In the genomic region with DNA sequence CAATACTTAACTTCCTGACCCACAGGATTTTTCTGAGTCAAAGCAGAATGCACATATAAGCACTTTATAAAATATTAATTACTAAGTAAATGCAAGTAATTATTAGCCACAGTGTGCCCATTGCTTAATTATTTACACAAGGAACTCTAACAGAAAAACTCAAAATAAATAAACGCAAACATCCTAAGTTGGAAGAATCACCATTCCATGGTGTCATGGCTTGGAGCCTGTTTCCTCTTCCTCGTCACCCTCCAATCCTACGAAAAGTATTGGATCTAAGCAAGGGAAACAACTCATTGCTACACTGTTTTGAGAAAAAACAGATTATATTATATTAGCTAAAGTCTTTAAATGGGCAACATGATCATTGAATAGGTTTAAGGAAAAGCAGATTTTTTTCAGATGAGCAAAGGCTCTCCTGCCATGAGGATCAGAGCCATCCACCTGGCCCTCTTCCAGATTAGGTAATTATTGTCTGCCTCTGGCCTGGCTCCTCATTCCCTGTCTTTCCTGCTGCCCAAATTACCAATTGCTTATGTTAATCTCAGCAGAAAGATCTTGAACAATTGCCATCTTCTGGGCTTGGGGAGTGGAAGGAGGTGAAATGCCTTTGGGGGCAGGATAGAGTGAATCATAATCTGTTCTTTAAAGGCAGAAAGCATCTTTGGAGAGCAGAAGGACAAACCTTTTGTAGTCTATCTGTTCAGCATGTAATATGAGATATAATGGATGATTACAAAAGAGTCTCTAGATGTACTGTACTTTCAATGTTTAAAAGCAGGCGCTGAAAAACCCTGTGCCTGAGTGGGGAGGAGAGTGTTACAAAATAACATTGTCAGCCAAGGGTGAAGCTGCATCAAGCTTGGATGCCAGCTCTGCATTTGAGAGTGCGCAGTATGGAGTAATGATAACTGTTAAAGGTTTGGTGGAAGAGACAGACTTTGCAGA, we compare ENCODE assay signal across 11 cellular contexts.
DNase-seq lines count a peak whose midpoint lies in the region; TF ChIP-seq lines count a peak whose summit lies in the region.
"Had no signal": no experiment of that assay in that cellular context is flagged by ENCODE, and none has a peak within 500 bp of the region (broad histone marks: within the 10 kb centered on the region; RNA-seq: fewer than 3 reads in every experiment).

No MANE protein-coding gene starts in this region.

- no peaks in the 10 kb centered on the region for H3K4me1 ChIP-seq in vagina

- no peaks in the 10 kb centered on the region for H3K9me3 ChIP-seq in vagina

- intact Hi-C loops in vagina (cut with DNase I) = no loop called here

- in situ Hi-C loops in GM13976 (cut with MboI; ENCODE audit: low sequenced_read_pairs, unreplicated experiment) = no loop called here

- TF ChIP-seq CTCF in foreskin fibroblast (IDR thresholded peaks at IDR 0.05; ENCODE audit: low read depth, low read length) (no peak), vagina (IDR thresholded peaks at IDR 0.05) (no peak), GM13976 (IDR thresholded peaks at IDR 0.05; ENCODE audit: borderline replicate concordance, control extremely low read depth, extremely low read depth, insufficient read depth, missing control alignments) (no peak)

- H3K36me3 ChIP-seq in vagina = no peaks in the 10 kb centered on the region

- H3K27me3 ChIP-seq in vagina = no peaks in the 10 kb centered on the region

- H3K4me3 ChIP-seq in foreskin fibroblast (ENCODE audit: low read depth in 1 of 2, low read length in 2 of 2) (no peak overlapping the region), vagina (no peak overlapping the region)

- no peak for TF ChIP-seq POLR2A in vagina (IDR thresholded peaks at IDR 0.05)

- no peak overlapping the region for H3K27ac ChIP-seq in vagina

- DNase-seq in COR-L47 (lab: John Stamatoyannopoulos, UW) = peak; percentile 53
- peak; percentile 85 for DNase-seq in M059J (ENCODE audit: low read depth)
- DNase-seq in foreskin fibroblast = peak; percentile 44 to 70
- DNase-seq in vagina (ENCODE audit: extremely low spot score in 2 of 2) = no peak
- DNase-seq in hippocampal formation (lab: John Stamatoyannopoulos, UW) = no peak
- DNase-seq in mesenteric fat pad (ENCODE audit: low spot score) = no peak
- no peak for DNase-seq in GM13976 (ENCODE audit: low spot score)
- DNase-seq: activated naive CD8-positive, alpha-beta T cell treated with anti-CD3 and anti-CD28 coated beads, Interleukin-2, amount 10 ng/mL, durations not matched to agents 7 days and 5 days; effector memory CD8-positive, alpha-beta T cell; stimulated activated naive B cell treated with anti-CD40 and anti-IgM and Interleukin-4, amounts not matched to agents 10 μg/mL and 1 μg/mL and 100 μg/mL, for 72 hours had no signal

TF ChIP-seq in PFSK-1, 5 proteins besides CTCF, POLR2A, EP300 and RAD21:
- TF ChIP-seq POLR2AphosphoS5 (IDR thresholded peaks at IDR 0.05; ENCODE audit: low read depth, low read length) (0 out of 2 replicates have a peak, but pooled peaks have one; percentile 49), SIN3A (IDR thresholded peaks at IDR 0.05; ENCODE audit: borderline replicate concordance, insufficient read depth, low read length) (0 out of 2 replicates have a peak, but pooled peaks have one; percentile 67), TAF1 (IDR thresholded peaks at IDR 0.05; ENCODE audit: borderline replicate concordance, insufficient read depth, low read length) (no peak; the same call in 1 of the 2 replicates)
- TF ChIP-seq, protein P1, sequence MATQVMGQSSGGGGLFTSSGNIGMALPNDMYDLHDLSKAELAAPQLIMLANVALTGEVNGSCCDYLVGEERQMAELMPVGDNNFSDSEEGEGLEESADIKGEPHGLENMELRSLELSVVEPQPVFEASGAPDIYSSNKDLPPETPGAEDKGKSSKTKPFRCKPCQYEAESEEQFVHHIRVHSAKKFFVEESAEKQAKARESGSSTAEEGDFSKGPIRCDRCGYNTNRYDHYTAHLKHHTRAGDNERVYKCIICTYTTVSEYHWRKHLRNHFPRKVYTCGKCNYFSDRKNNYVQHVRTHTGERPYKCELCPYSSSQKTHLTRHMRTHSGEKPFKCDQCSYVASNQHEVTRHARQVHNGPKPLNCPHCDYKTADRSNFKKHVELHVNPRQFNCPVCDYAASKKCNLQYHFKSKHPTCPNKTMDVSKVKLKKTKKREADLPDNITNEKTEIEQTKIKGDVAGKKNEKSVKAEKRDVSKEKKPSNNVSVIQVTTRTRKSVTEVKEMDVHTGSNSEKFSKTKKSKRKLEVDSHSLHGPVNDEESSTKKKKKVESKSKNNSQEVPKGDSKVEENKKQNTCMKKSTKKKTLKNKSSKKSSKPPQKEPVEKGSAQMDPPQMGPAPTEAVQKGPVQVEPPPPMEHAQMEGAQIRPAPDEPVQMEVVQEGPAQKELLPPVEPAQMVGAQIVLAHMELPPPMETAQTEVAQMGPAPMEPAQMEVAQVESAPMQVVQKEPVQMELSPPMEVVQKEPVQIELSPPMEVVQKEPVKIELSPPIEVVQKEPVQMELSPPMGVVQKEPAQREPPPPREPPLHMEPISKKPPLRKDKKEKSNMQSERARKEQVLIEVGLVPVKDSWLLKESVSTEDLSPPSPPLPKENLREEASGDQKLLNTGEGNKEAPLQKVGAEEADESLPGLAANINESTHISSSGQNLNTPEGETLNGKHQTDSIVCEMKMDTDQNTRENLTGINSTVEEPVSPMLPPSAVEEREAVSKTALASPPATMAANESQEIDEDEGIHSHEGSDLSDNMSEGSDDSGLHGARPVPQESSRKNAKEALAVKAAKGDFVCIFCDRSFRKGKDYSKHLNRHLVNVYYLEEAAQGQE (IDR thresholded peaks at IDR 0.05; ENCODE audit: insufficient read depth in 1 of 2, low read depth in 2 of 2, low read length in 2 of 2) = no peak

Comparison
In these comparisons a context has a peak if more than half of its experiments do, and no peak if none do; other contexts are left out.
1. DNase-seq: peak in COR-L47 (single experiment), M059J (single experiment) and foreskin fibroblast (2 of 2); none in vagina (0 of 2), hippocampal formation (0 of 2), mesenteric fat pad (single experiment) and GM13976 (single experiment).